8 cellular contexts compared by ENCODE assay signal in the genomic region with DNA sequence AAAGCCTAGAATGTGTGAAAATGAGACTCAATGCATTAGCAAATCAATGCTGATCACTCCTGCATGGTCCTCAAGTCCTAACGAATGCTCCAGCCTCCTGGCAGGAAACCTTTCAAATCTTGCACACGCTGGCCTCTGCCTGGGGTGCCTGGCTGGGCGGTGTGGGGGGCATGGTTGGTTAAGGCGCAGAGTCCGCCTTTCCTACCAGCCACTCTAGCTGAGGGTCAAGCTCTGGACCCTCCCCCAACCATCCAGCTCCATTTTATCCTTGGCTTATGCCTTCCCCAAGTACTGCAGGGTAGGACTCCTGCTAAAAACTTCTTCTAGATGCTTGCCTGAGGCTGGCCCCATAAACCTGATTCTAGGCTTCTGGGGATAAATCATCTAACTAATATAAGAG. TPM values are rescaled to one million over a fixed set of nuclear protein-coding genes. Genes with fewer than 3 reads are reported as not detected.
DNase-seq lines count a peak whose midpoint lies in the region; ATAC-seq, FAIRE-seq and TF ChIP-seq lines count a peak whose summit lies in the region.

No MANE protein-coding gene starts in this region.

- peak overlapping the region; percentile 44 for H3K4me3 ChIP-seq in CD8-positive, alpha-beta T cell (ENCODE audit: low read depth, low read length)
- peak overlapping the region; percentile 65 for H3K4me3 ChIP-seq in PC-3 (ENCODE audit: low read length)
- peak overlapping the region; percentile 47 for H3K4me3 ChIP-seq in epithelial cell of proximal tubule (ENCODE audit: low read depth, low read length)
- H3K4me3 ChIP-seq in retinal pigment epithelial cell (ENCODE audit: low read length) = peak overlapping the region; percentile 49

- H3K27me3 ChIP-seq in CD8-positive, alpha-beta T cell (ENCODE audit: insufficient read depth, low read length) = no peaks in the 10 kb centered on the region
- H3K27me3 ChIP-seq in PC-3 (ENCODE audit: low read length) = no peaks in the 10 kb centered on the region

- no peak overlapping the region; the same call in 1 of the 2 replicates for H3K9ac ChIP-seq in PC-3 (ENCODE audit: low read length)

- H3K36me3 Mint-ChIP-seq in CD8-positive, alpha-beta T cell = peaks cover 2% of the 10 kb centered on the region

- BruUV-seq in PC-3 (replicated peaks; lab: Mats Ljungman, UMichigan) = no TSS peak

- H2AFZ ChIP-seq in PC-3 (ENCODE audit: low read length) = peak overlapping the region; percentile 76

- H3K4me2 ChIP-seq in PC-3 (ENCODE audit: low read length) = peak overlapping the region; percentile 83

- TF ChIP-seq CTCF in CD8-positive, alpha-beta T cell (IDR thresholded peaks at IDR 0.05) = no peak
- TF ChIP-seq CTCF in PC-3 (conservative IDR thresholded peaks at IDR 0.05; ENCODE audit: low read depth, low read length) (no peak), epithelial cell of proximal tubule (conservative IDR thresholded peaks at IDR 0.05; ENCODE audit: low read depth, low read length) (no peak), retinal pigment epithelial cell (conservative IDR thresholded peaks at IDR 0.05; ENCODE audit: low read depth, low read length) (no peak), D721Med (IDR thresholded peaks at IDR 0.05; ENCODE audit: insufficient read depth, missing control alignments) (no peak)

- no peak for ATAC-seq in CD8-positive, alpha-beta T cell
- no peak for ATAC-seq in PC-3
- ATAC-seq in GM18861 (IDR thresholded peaks at IDR 0.05; ENCODE audit: unreplicated experiment) = no peak
- no peak for ATAC-seq in HG02970 (IDR thresholded peaks at IDR 0.05; ENCODE audit: low FRiP score, unreplicated experiment)

- no peaks in the 10 kb centered on the region for H3K9me3 ChIP-seq in CD8-positive, alpha-beta T cell (ENCODE audit: low read length)
- no peaks in the 10 kb centered on the region for H3K9me3 ChIP-seq in PC-3 (ENCODE audit: low read length)

- no peak for FAIRE-seq in D721Med (lab: Jason Lieb, UNC)

- H3K79me2 ChIP-seq in PC-3 (ENCODE audit: low read length) = peaks cover 34% of the 10 kb centered on the region

- peak overlapping the region; percentile 88 for H3K4me3 Mint-ChIP-seq in CD8-positive, alpha-beta T cell

- POLR2A ChIA-PET in CD8-positive, alpha-beta T cell (lab: Charles Lee) = interaction anchor here (0.6 to 2.5 kb wide), 3 partner anchors 8 to 147 kb away, joined by 3 to 8 read pairs (median 6); no protein-coding TSS in a partner anchor
- POLR2A ChIA-PET in PC-3 (lab: Charles Lee; ENCODE audit: unreplicated experiment) = no interaction called here

- no peaks in the 10 kb centered on the region for H3K27me3 Mint-ChIP-seq in CD8-positive, alpha-beta T cell (ENCODE audit: low read depth)

- CTCF ChIA-PET in CD8-positive, alpha-beta T cell (lab: Charles Lee) = interaction anchor here (0.7 to 6.5 kb wide), 12 partner anchors 8 to 232 kb away, joined by 3 to 31 read pairs (median 3); no protein-coding TSS in a partner anchor
- CTCF ChIA-PET in PC-3 (lab: Charles Lee) = no interaction called here

- H3K9me2 ChIP-seq in PC-3 (replicated peaks; ENCODE audit: low read length) = no peaks in the 10 kb centered on the region

- H3K4me1 Mint-ChIP-seq in CD8-positive, alpha-beta T cell (ENCODE audit: low read depth) = peaks cover 40% of the 10 kb centered on the region

- H3K4me1 ChIP-seq in CD8-positive, alpha-beta T cell (ENCODE audit: insufficient read depth, low read length) = peaks cover 42% of the 10 kb centered on the region
- peaks cover 8% of the 10 kb centered on the region for H3K4me1 ChIP-seq in PC-3 (ENCODE audit: insufficient read depth, low read length)

- no peak for DNase-seq in CD8-positive, alpha-beta T cell
- no peak for DNase-seq in PC-3
- no peak for DNase-seq in epithelial cell of proximal tubule (ENCODE audit: low read depth)
- no peak for DNase-seq in retinal pigment epithelial cell (ENCODE audit: low read depth)
- DNase-seq in HK-2 (ENCODE audit: unreplicated experiment) = no peak
- DNase-seq in D721Med (ENCODE audit: insufficient read length, low spot score) = no peak

- H3K36me3 ChIP-seq in CD8-positive, alpha-beta T cell (ENCODE audit: insufficient read depth, low read length) = no peaks in the 10 kb centered on the region
- H3K36me3 ChIP-seq in PC-3 (ENCODE audit: low read depth, low read length) = no peaks in the 10 kb centered on the region

- no peaks in the 10 kb centered on the region for H3F3A ChIP-seq in PC-3 (ENCODE audit: low read length, unreplicated experiment)

- H4K20me1 ChIP-seq in PC-3 (ENCODE audit: low read length) = no peaks in the 10 kb centered on the region

- H3K27ac Mint-ChIP-seq in CD8-positive, alpha-beta T cell = peak overlapping the region; percentile 97

- no peaks in the 10 kb centered on the region for H3K9me3 Mint-ChIP-seq in CD8-positive, alpha-beta T cell

- intact Hi-C loops in CD8-positive, alpha-beta T cell (cut with DNase I, micrococcal nuclease) = loop anchor here (2.0 to 5.0 kb wide), 2 partner anchors 71 to 147 kb away; no protein-coding TSS in a partner anchor
- intact Hi-C loops in PC-3 (cut with micrococcal nuclease) = no loop called here

- peak overlapping the region; percentile 45 for H3K27ac ChIP-seq in CD8-positive, alpha-beta T cell (ENCODE audit: low read depth, low read length)
- H3K27ac ChIP-seq in PC-3 (ENCODE audit: low read length) = no peak overlapping the region

RNA-seq across cellular contexts. Expression of a gene that starts 0.8 kb away (rescaled TPM):
- 10 to 100 TPM; 25.7 to 26.9 TPM for total RNA-seq in CD8-positive, alpha-beta T cell
- total RNA-seq in PC-3 (2014; rRNA removed) (7.2 and 9.6 TPM in 2 replicates), epithelial cell of proximal tubule (6.1 and 8.1 TPM in 2 replicates)
